In genomic region chr2:11215407-11215806, GRCh38 we compare ENCODE assay signal across 23 cellular contexts.
"Had no signal": no experiment of that assay in that cellular context is flagged by ENCODE, and none has a peak within 500 bp of the region (broad histone marks: within the 10 kb centered on the region; RNA-seq: fewer than 3 reads in every experiment).

No MANE protein-coding gene starts in this region.

- H3K4me1 ChIP-seq: left ventricle myocardium inferior, right atrium auricular region, spleen, stomach, testis, thyroid gland, transverse colon, vagina had no signal

- H3K27ac Mint-ChIP-seq: naive thymus-derived CD4-positive, alpha-beta T cell; natural killer cell treated with Interleukin-12 subunit alpha and Interleukin-12 subunit beta and Interleukin-15 and Interleukin-18, amount 100 ng/mL, for 72 hours; stimulated activated naive B cell treated with anti-CD40 and anti-IgM and Interleukin-4, amounts not matched to agents 10 μg/mL and 1 μg/mL and 100 μg/mL, for 72 hours had no signal

- H3K27me3 Mint-ChIP-seq: naive thymus-derived CD4-positive, alpha-beta T cell; natural killer cell treated with Interleukin-12 subunit alpha and Interleukin-12 subunit beta and Interleukin-15 and Interleukin-18, amount 100 ng/mL, for 72 hours; progenitor cell of endocrine pancreas; stimulated activated naive B cell treated with anti-CD40 and anti-IgM and Interleukin-4, amounts not matched to agents 10 μg/mL and 1 μg/mL and 100 μg/mL, for 72 hours had no signal

- H3K9me3 ChIP-seq: left ventricle myocardium inferior, mucosa of descending colon, ovary, right atrium auricular region, spleen, stomach, testis, thyroid gland, transverse colon, upper lobe of left lung, vagina had no signal

- H3K27me3 ChIP-seq: hepatocyte, ovary, right atrium auricular region, spleen, stomach, testis, thyroid gland, transverse colon, upper lobe of left lung, vagina had no signal

- H3K36me3 ChIP-seq: ovary had no signal

- ATAC-seq: mucosa of descending colon; naive thymus-derived CD4-positive, alpha-beta T cell; natural killer cell treated with Interleukin-12 subunit alpha and Interleukin-12 subunit beta and Interleukin-15 and Interleukin-18, amount 100 ng/mL, for 72 hours; sciatic nerve; stimulated activated naive B cell treated with anti-CD40 and anti-IgM and Interleukin-4, amounts not matched to agents 10 μg/mL and 1 μg/mL and 100 μg/mL, for 72 hours; stimulated activated naive CD8-positive, alpha-beta T cell treated with anti-CD3 and anti-CD28 coated beads, Interleukin-15, Interleukin-2, amounts not matched to agents 100 U/mL and 50 U/mL, for 24 hours had no signal

- DNase-seq: left ventricle myocardium inferior; mesendoderm; midbrain; mucosa of descending colon; naive thymus-derived CD4-positive, alpha-beta T cell; ovary; spleen; stimulated activated CD4-positive, alpha-beta T cell treated with anti-CD3 and anti-CD28 coated beads, Interleukin-4, amount 100 ng/mL, for 1 hour; stimulated activated naive B cell treated with anti-CD40 and anti-IgM and Interleukin-4, amounts not matched to agents 10 μg/mL and 1 μg/mL and 100 μg/mL, for 72 hours; stimulated activated naive CD8-positive, alpha-beta T cell treated with anti-CD3 and anti-CD28 coated beads, Interleukin-15, Interleukin-2, amounts not matched to agents 100 U/mL and 50 U/mL, for 24 hours; stomach; testis; thyroid gland; transverse colon; upper lobe of left lung had no signal

- H3K4me3 Mint-ChIP-seq: naive thymus-derived CD4-positive, alpha-beta T cell; natural killer cell treated with Interleukin-12 subunit alpha and Interleukin-12 subunit beta and Interleukin-15 and Interleukin-18, amount 100 ng/mL, for 72 hours; stimulated activated naive B cell treated with anti-CD40 and anti-IgM and Interleukin-4, amounts not matched to agents 10 μg/mL and 1 μg/mL and 100 μg/mL, for 72 hours had no signal

- H3K9me3 Mint-ChIP-seq: naive thymus-derived CD4-positive, alpha-beta T cell; natural killer cell treated with Interleukin-12 subunit alpha and Interleukin-12 subunit beta and Interleukin-15 and Interleukin-18, amount 100 ng/mL, for 72 hours; stimulated activated naive B cell treated with anti-CD40 and anti-IgM and Interleukin-4, amounts not matched to agents 10 μg/mL and 1 μg/mL and 100 μg/mL, for 72 hours had no signal

- H3K4me1 Mint-ChIP-seq: stimulated activated naive B cell treated with anti-CD40 and anti-IgM and Interleukin-4, amounts not matched to agents 10 μg/mL and 1 μg/mL and 100 μg/mL, for 72 hours had no signal

- H3K4me3 ChIP-seq: hepatocyte, left ventricle myocardium inferior, lung, mucosa of descending colon, ovary, right atrium auricular region, skin epidermis, spleen, stomach, testis, thyroid gland, transverse colon, upper lobe of left lung, vagina had no signal

- H3K27ac ChIP-seq: hepatocyte, left ventricle myocardium inferior, ovary, right atrium auricular region, skin epidermis, spleen, stomach, testis, thyroid gland, transverse colon, upper lobe of left lung, vagina had no signal
